Comparison of ENCODE assay signal across 1 cellular context in genomic region chr1:37859507-37860345, GRCh38.
TF ChIP-seq lines count a peak whose summit lies in the region.

Gene MTF1 (minus strand): TSS chr1:37859592. CDS start chr1:37857658, 1,934 bp downstream.

TF ChIP-seq in HepG2, 621 proteins besides CTCF, POLR2A, EP300 and RAD21 (continued from another document and continues in another):
- TF ChIP-seq ZNF280B (CRISPR knock-in tag; IDR thresholded peaks at IDR 0.05; ENCODE audit: borderline replicate concordance): 0 out of 2 replicates have a peak, but pooled peaks have one; percentile 26
- TF ChIP-seq WIZ (CRISPR knock-in tag; IDR thresholded peaks at IDR 0.05): no peak
- TF ChIP-seq ZNF350 (CRISPR knock-in tag; IDR thresholded peaks at IDR 0.05; ENCODE audit: borderline replicate concordance, low read depth): peak; percentile 84; the same call in 1 of the 2 replicates
- TF ChIP-seq KLF15 (CRISPR knock-in tag; IDR thresholded peaks at IDR 0.05; ENCODE audit: borderline replicate concordance): no peak
- TF ChIP-seq IRF9 (CRISPR knock-in tag; IDR thresholded peaks at IDR 0.05; ENCODE audit: borderline replicate concordance): peak; percentile 60; the same call in 1 of the 2 replicates
- peak; percentile 78; the same call in 1 of the 2 replicates for TF ChIP-seq SMAD1 (CRISPR knock-in tag; IDR thresholded peaks at IDR 0.05; ENCODE audit: borderline replicate concordance, low read depth)
- TF ChIP-seq GLI4 (CRISPR knock-in tag; IDR thresholded peaks at IDR 0.05; ENCODE audit: borderline replicate concordance): peak; percentile 75; the same call in 1 of the 2 replicates
- no peak for TF ChIP-seq NAIF1 (CRISPR knock-in tag; IDR thresholded peaks at IDR 0.05; ENCODE audit: borderline replicate concordance)
- no peak; the same call in 1 of the 2 replicates for TF ChIP-seq THAP7 (CRISPR knock-in tag; IDR thresholded peaks at IDR 0.05)
- TF ChIP-seq SP4 (CRISPR knock-in tag; IDR thresholded peaks at IDR 0.05): peak; percentile 81
- TF ChIP-seq ZNF232 (CRISPR knock-in tag; IDR thresholded peaks at IDR 0.05; ENCODE audit: borderline replicate concordance): 0 out of 2 replicates have a peak, but pooled peaks have one; percentile 63
- TF ChIP-seq ETV6 (CRISPR knock-in tag; conservative IDR thresholded peaks at IDR 0.05): no peak
- TF ChIP-seq HMGXB3 (CRISPR knock-in tag; IDR thresholded peaks at IDR 0.05; ENCODE audit: borderline replicate concordance): 0 out of 2 replicates have a peak, but pooled peaks have one; percentile 13
- no peak for TF ChIP-seq ZNF773 (CRISPR knock-in tag; IDR thresholded peaks at IDR 0.05; ENCODE audit: borderline replicate concordance)
- peak; percentile 85; the same call in 1 of the 2 replicates for TF ChIP-seq DMAP1 (CRISPR knock-in tag; IDR thresholded peaks at IDR 0.05)
- TF ChIP-seq FIP1L1 (IDR thresholded peaks at IDR 0.05; ENCODE audit: borderline replicate concordance, insufficient read depth, low read depth, low read length): no peak
- TF ChIP-seq BATF2 (CRISPR knock-in tag; IDR thresholded peaks at IDR 0.05): no peak
- TF ChIP-seq DNMT1 (CRISPR knock-in tag; IDR thresholded peaks at IDR 0.05): no peak
- TF ChIP-seq CREB3 (CRISPR knock-in tag; IDR thresholded peaks at IDR 0.05): no peak
- TF ChIP-seq ZNF639 (CRISPR knock-in tag; conservative IDR thresholded peaks at IDR 0.05): 0 out of 2 replicates have a peak, but pooled peaks have one; percentile 19
- peak; percentile 70 for TF ChIP-seq ASH2L (IDR thresholded peaks at IDR 0.05; ENCODE audit: insufficient read length, low read depth, low read length)
- 0 out of 2 replicates have a peak, but pooled peaks have one; percentile 23 for TF ChIP-seq ZNF362 (CRISPR knock-in tag; IDR thresholded peaks at IDR 0.05; ENCODE audit: borderline replicate concordance)
- peak; percentile 87; the same call in 1 of the 2 replicates for TF ChIP-seq NR0B2 (CRISPR knock-in tag; IDR thresholded peaks at IDR 0.05)
- no peak for TF ChIP-seq KAT7 (CRISPR knock-in tag; IDR thresholded peaks at IDR 0.05; ENCODE audit: borderline replicate concordance)
- TF ChIP-seq HNRNPK (IDR thresholded peaks at IDR 0.05; ENCODE audit: low read depth, low read length, poor library complexity, severe bottlenecking): no peak
- no peak for TF ChIP-seq ARNT (IDR thresholded peaks at IDR 0.05)
- no peak for TF ChIP-seq DBP (CRISPR knock-in tag; IDR thresholded peaks at IDR 0.05; ENCODE audit: not compliant biosample characterization)
- no peak for TF ChIP-seq PBX2 (CRISPR knock-in tag; IDR thresholded peaks at IDR 0.05)
- no peak for TF ChIP-seq ZC3H13 (CRISPR knock-in tag; IDR thresholded peaks at IDR 0.05)
- peak; percentile 23; the same call in 1 of the 2 replicates for TF ChIP-seq ZSCAN25 (CRISPR knock-in tag; IDR thresholded peaks at IDR 0.05)
- peak; percentile 78 for TF ChIP-seq TFDP1 (CRISPR knock-in tag; IDR thresholded peaks at IDR 0.05; ENCODE audit: borderline replicate concordance)
- TF ChIP-seq SKI (IDR thresholded peaks at IDR 0.05; ENCODE audit: partially characterized antibody): no peak
- TF ChIP-seq MLX (CRISPR knock-in tag; IDR thresholded peaks at IDR 0.05): no peak
- TF ChIP-seq ZGPAT (CRISPR knock-in tag; IDR thresholded peaks at IDR 0.05): peak; percentile 68; the same call in 1 of the 2 replicates
- TF ChIP-seq HES4 (CRISPR knock-in tag; IDR thresholded peaks at IDR 0.05; ENCODE audit: borderline replicate concordance): no peak
- TF ChIP-seq AKAP8 (CRISPR knock-in tag; IDR thresholded peaks at IDR 0.05): no peak
- TF ChIP-seq PAF1 (CRISPR knock-in tag; IDR thresholded peaks at IDR 0.05): no peak
- TF ChIP-seq MYPOP (CRISPR knock-in tag; IDR thresholded peaks at IDR 0.05): no peak
